ENCODE assay signal across 8 cellular contexts in the genomic region with DNA sequence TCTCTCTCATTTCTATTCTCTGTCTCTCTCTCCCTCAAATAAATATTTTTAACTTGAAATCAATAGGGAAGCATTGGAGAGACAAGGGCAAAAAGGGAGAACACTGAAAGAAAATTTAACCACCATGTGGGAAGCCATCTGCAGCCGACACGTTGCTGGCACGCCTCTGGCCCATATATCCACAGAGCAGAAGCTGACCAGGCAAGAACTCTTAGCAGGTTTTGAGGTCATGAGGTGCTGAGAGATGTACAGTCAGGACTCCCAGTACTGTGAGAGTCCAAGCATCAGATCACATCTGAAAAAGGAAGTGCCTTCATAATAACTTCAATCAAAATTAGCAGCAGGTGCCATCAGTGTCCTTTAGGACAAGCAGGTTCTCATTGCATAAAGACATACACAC.
"Had no signal": no experiment of that assay in that cellular context is flagged by ENCODE, and none has a peak within 500 bp of the region (broad histone marks: within the 10 kb centered on the region; RNA-seq: fewer than 3 reads in every experiment).

No MANE protein-coding gene starts in this region.

- ATAC-seq: GM23338, HCT116 had no signal

- H3K27ac Mint-ChIP-seq: GM23338, H9, HFFc6 had no signal

- DNase-seq: GM23248, GOT3, H7, H9, HCEC 1CT, HFFc6 had no signal

- H3K4me3 Mint-ChIP-seq: GM23338, H9, HFFc6 had no signal
